ENCODE assay signal across 10 cellular contexts in genomic region chr3:100106094-100106493, GRCh38. TPM values are rescaled to one million over a fixed set of nuclear protein-coding genes. Genes with fewer than 3 reads are reported as not detected.
DNase-seq lines count a peak whose midpoint lies in the region; ATAC-seq and TF ChIP-seq lines count a peak whose summit lies in the region.
"Had no signal": no experiment of that assay in that cellular context is flagged by ENCODE, and none has a peak within 500 bp of the region (broad histone marks: within the 10 kb centered on the region; RNA-seq: fewer than 3 reads in every experiment).

No MANE protein-coding gene starts in this region.

- DNase-seq in right atrium auricular region (ENCODE audit: low spot score) = no peak
- DNase-seq in cardiac septum (ENCODE audit: low spot score) = no peak
- DNase-seq in OCI-M1 (lab: John Stamatoyannopoulos, UW) = peak; percentile 65
- DNase-seq in epithelial cell of prostate (ENCODE audit: low read depth, low spot score) = no peak
- no peak for DNase-seq in aorta
- DNase-seq in stimulated activated CD4-positive, alpha-beta T cell treated with anti-CD3 and anti-CD28 coated beads, Interleukin-12 subunit alpha, Interleukin-12 subunit beta, amount 100 ng/mL, for 4 hours = no peak
- no peak for DNase-seq in KG1 (lab: John Stamatoyannopoulos, UW)
- DNase-seq: left ventricle myocardium superior, NCI-H446 had no signal

- H3K9me3 ChIP-seq in right atrium auricular region = no peaks in the 10 kb centered on the region
- H3K9me3 ChIP-seq in aorta (ENCODE audit: control insufficient read depth, low read length) = no peaks in the 10 kb centered on the region

- H3K27ac ChIP-seq in right atrium auricular region (peak overlapping the region; percentile 11 to 79), epithelial cell of prostate (peak overlapping the region; percentile 92), aorta (ENCODE audit: low read depth in 1 of 2, low read length in 2 of 2) (peak overlapping the region; percentile 64 to 90)

- intact Hi-C loops in cardiac septum (cut with DNase I) (no loop called here), aorta (cut with DNase I) (loop anchor here in 1 of 2 donors (5.0 kb wide), 1 partner anchor 56 kb away; no protein-coding TSS in a partner anchor)

- H3K4me3 ChIP-seq in right atrium auricular region = no peak overlapping the region
- no peak overlapping the region for H3K4me3 ChIP-seq in aorta (ENCODE audit: low read length in 2 of 2)

- ATAC-seq in aorta (ENCODE audit: low FRiP score) (no peak), GM18907 (IDR thresholded peaks at IDR 0.05; ENCODE audit: unreplicated experiment) (no peak)
- ATAC-seq: left ventricle myocardium superior had no signal

- TF ChIP-seq CTCF in right atrium auricular region (IDR thresholded peaks at IDR 0.05) = no peak

- H3K4me1 ChIP-seq in right atrium auricular region (peaks cover 0 to 81% of the 10 kb centered on the region in 2 donors), aorta (ENCODE audit: control insufficient read depth in 1 of 2, insufficient read depth in 2 of 2, low read length in 2 of 2) (peaks cover 10 to 21% of the 10 kb centered on the region in 2 donors)

- H3K27me3 ChIP-seq in right atrium auricular region = no peaks in the 10 kb centered on the region
- no peaks in the 10 kb centered on the region for H3K27me3 ChIP-seq in aorta (ENCODE audit: control insufficient read depth in 1 of 2, insufficient read depth in 2 of 2, low read length in 1 of 2)

- H3K36me3 ChIP-seq in right atrium auricular region = no peaks in the 10 kb centered on the region
- H3K36me3 ChIP-seq in aorta (ENCODE audit: control insufficient read depth in 1 of 2, insufficient read depth in 2 of 2, low read length in 1 of 2) = no peaks in the 10 kb centered on the region

RNA-seq across cellular contexts. Expression of gene FILIP1L, which starts 8.2 kb away (rescaled TPM):
- total RNA-seq in right atrium auricular region (100 to 1,000 TPM in 1 of 2 donors, 10 to 100 TPM in 1; 97.0 to 112 TPM), cardiac septum (120 TPM), aorta (100 to 1,000 TPM; 332 to 861 TPM)
- 100 to 1,000 TPM; 168 to 170 TPM for polyA plus RNA-seq in aorta
